Comparison of ENCODE assay signal across 1 cellular context in the genomic region with DNA sequence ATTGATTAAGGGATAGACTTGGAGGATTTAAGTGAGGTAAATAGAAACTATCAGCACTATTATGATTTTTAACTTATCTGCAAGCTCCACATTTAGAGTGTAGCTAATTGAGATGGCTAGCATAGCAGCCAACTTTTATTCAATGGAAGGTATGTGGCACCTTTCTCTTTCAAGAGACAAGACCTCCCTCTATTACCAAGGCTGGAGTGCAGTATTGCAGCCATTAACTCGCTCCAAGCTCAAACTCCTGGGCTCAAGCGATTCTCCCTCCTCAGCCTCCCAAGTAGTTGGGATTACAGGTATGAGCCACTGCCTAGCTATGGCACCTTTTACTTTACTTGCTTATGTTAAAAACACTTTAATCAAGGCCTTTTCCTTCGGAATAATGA.
TF ChIP-seq lines count a peak whose summit lies in the region.

No MANE protein-coding gene starts in this region.

TF ChIP-seq in SK-N-SH treated with all-trans-retinoic acid at 6 μM for 48 hours, 23 proteins besides CTCF, POLR2A, EP300 and RAD21 (continued from another document):
- no peak for TF ChIP-seq RARB (CRISPR knock-in tag; IDR thresholded peaks at IDR 0.05)
- TF ChIP-seq ZNF8 (CRISPR knock-in tag; IDR thresholded peaks at IDR 0.05): no peak
- no peak for TF ChIP-seq OSR1 (CRISPR knock-in tag; IDR thresholded peaks at IDR 0.05)
- no peak for TF ChIP-seq ZFP30 (CRISPR knock-in tag; IDR thresholded peaks at IDR 0.05)
- no peak for TF ChIP-seq ZFP3 (CRISPR knock-in tag; IDR thresholded peaks at IDR 0.05)
TF ChIP-seq in SK-N-SH treated with all-trans-retinoic acid at 6 μM for 48 hours: peak in this region for 0.
